36 cellular contexts compared by ENCODE assay signal in genomic region chr4:82592639-82593038, GRCh38. TPM values are rescaled to one million over a fixed set of nuclear protein-coding genes. Genes with fewer than 3 reads are reported as not detected.
"Had no signal": no experiment of that assay in that cellular context is flagged by ENCODE, and none has a peak within 500 bp of the region (broad histone marks: within the 10 kb centered on the region; RNA-seq: fewer than 3 reads in every experiment).

No MANE protein-coding gene starts in this region.

- H3K36me3 ChIP-seq: MG63 had no signal

- DNase-seq: Karpas-422, Kasumi-1, MG63, MM.1S, MV-4-11, NCI-H1048, NCI-H1092, NCI-H1092 treated with DMSO at 0.1 percent for 48 hours, NCI-H1105, NCI-H1105 treated with DMSO at 0.1 percent for 48 hours, NCI-H1417 treated with DMSO at 0.1 percent for 48 hours, NCI-H1436, NCI-H1436 treated with DMSO at 0.1 percent for 48 hours, NCI-H146, NCI-H1694, NCI-H1694 treated with DMSO at 0.1 percent for 48 hours, NCI-H187, NCI-H187 treated with DMSO at 0.1 percent for 48 hours, NCI-H1930, NCI-H2029, NCI-H2029 treated with DMSO at 0.1 percent for 48 hours, NCI-H2081, NCI-H2081 treated with DMSO at 0.1 percent for 48 hours, NCI-H2107, NCI-H2171, NCI-H2171 treated with DMSO at 0.1 percent for 48 hours, NCI-H2227 treated with DMSO at 0.1 percent for 48 hours, NCI-H226, NCI-H345, NCI-H446, NCI-H446 treated with DMSO at 0.1 percent for 48 hours, NCI-H510A, NCI-H510A treated with DMSO at 0.1 percent for 48 hours, NCI-H524 had no signal

- H3K4me3 ChIP-seq: MG63 had no signal

- H3K9me3 ChIP-seq: MG63 had no signal

RNA-seq across cellular contexts. Expression of gene TMEM150C, which starts 30.9 kb away (rescaled TPM):
- total RNA-seq: LHCN-M2, MCF 10A had no signal
